10 cellular contexts compared by ENCODE assay signal in genomic region chr9:129101279-129101678, GRCh38.
"Had no signal": no experiment of that assay in that cellular context is flagged by ENCODE, and none has a peak within 500 bp of the region (broad histone marks: within the 10 kb centered on the region; RNA-seq: fewer than 3 reads in every experiment).

No MANE protein-coding gene starts in this region.

- H3K4me1 Mint-ChIP-seq: IgD-negative memory B cell had no signal

- H3K27ac Mint-ChIP-seq: HFFc6 had no signal

- H3K36me3 ChIP-seq: HAP-1 had no signal

- H3K4me3 Mint-ChIP-seq: HFFc6 had no signal

- H3K4me3 ChIP-seq: GM23248, HAP-1 had no signal

- H3K9me3 Mint-ChIP-seq: HFFc6, IgD-negative memory B cell had no signal

- ATAC-seq: HCT116, HepG2 had no signal

- DNase-seq: GM23248, GOT3, H7, HFFc6, KBM-7 had no signal

- H3K9me3 ChIP-seq: HAP-1 had no signal

- H3K9ac ChIP-seq: GM23248 had no signal

- H2AFZ ChIP-seq: GM23248 had no signal

- H3K4me1 ChIP-seq: HAP-1 had no signal

- H3K27ac ChIP-seq: GM23248, HL-60 had no signal
